In the genomic region with DNA sequence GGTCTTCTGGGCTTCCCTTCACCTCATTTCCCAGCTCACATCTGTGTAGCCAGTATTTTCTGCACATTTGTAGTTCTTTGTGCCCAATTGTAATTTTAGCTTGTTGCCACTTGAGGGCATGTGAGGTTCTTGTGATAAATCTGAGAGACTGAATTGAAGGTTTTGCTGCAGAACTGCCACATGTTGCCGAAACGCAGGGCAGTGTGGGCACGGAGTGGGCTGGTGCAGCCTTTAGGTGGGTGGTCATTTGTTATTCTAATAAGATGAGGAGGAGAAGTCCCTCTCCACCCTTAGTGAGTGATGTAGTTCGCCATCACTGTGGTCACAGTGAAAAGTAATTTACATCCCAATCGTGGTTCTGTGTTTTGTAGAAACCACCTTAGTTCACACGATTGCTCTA, we compare ENCODE assay signal across 8 cellular contexts. TPM values are rescaled to one million over a fixed set of nuclear protein-coding genes. Genes with fewer than 3 reads are reported as not detected.
DNase-seq lines count a peak whose midpoint lies in the region; ATAC-seq, FAIRE-seq and TF ChIP-seq lines count a peak whose summit lies in the region.

No MANE protein-coding gene starts in this region.

- peaks cover 19% of the 10 kb centered on the region for H3K4me1 Mint-ChIP-seq in MCF 10A (ENCODE audit: insufficient read depth, unreplicated experiment)
- peaks cover 7 to 9% of the 10 kb centered on the region in 2 donors for H3K4me1 Mint-ChIP-seq in stimulated activated naive B cell treated with anti-CD40 and anti-IgM and Interleukin-4, amounts not matched to agents 10 μg/mL and 1 μg/mL and 100 μg/mL, for 72 hours

- CTCF ChIA-PET in A673 (lab: Charles Lee) (interaction anchor here (0.5 to 0.7 kb wide), 2 partner anchors 319 to 692 kb away, joined by 3 to 6 read pairs; no protein-coding TSS in a partner anchor), MCF 10A (lab: Yijun Ruan, JAX) (interaction anchor here (0.6 to 6.5 kb wide), 26 partner anchors 8 to 1308 kb away, joined by 3 to 47 read pairs (median 5); no protein-coding TSS in a partner anchor)

- peaks cover 12% of the 10 kb centered on the region for H3K36me3 ChIP-seq in A673 (ENCODE audit: insufficient read depth, low read length, poor library complexity, severe bottlenecking)
- peaks cover 24 to 29% of the 10 kb centered on the region in 2 experiments for H3K36me3 ChIP-seq in keratinocyte (ENCODE audit: control insufficient read depth in 2 of 2, extremely low read depth in 1 of 2, insufficient read depth in 2 of 2, low read length in 2 of 2)

- TF ChIP-seq CTCF in A673 (conservative IDR thresholded peaks at IDR 0.05; ENCODE audit: low read depth, low read length) (peak; percentile 69), GM12874 (IDR thresholded peaks at IDR 0.05; ENCODE audit: insufficient read depth, low read depth, low read length) (peak; percentile 58), HFF-Myc (IDR thresholded peaks at IDR 0.05; ENCODE audit: low read depth, low read length, missing control alignments) (peak; percentile 65), MCF 10A (IDR thresholded peaks at IDR 0.05; ENCODE audit: unreplicated experiment) (peak; percentile 60), keratinocyte (optimal IDR thresholded peaks at IDR 0.05 in 1 of 3, IDR thresholded peaks at IDR 0.05 in 1 of 3, conservative IDR thresholded peaks at IDR 0.05 in 1 of 3; ENCODE audit: extremely low read depth in 1 of 3, insufficient read depth in 2 of 3, low read length in 3 of 3) (peak; percentile 51 to 83 (median 57))

- H3K4me1 ChIP-seq in A673 (ENCODE audit: insufficient read depth, low read length, poor library complexity, severe bottlenecking), result no peaks in the 10 kb centered on the region
- H3K4me1 ChIP-seq in keratinocyte (ENCODE audit: control insufficient read depth, extremely low read depth, insufficient read depth, low read length), result peaks cover 28% of the 10 kb centered on the region

- dilution Hi-C loops in keratinocyte (cut with MboI; ENCODE audit: extremely low pct_ligation_motif_present, low sequenced_read_pairs), result no loop called here

- peaks cover 72% of the 10 kb centered on the region for H3K36me3 Mint-ChIP-seq in MCF 10A (ENCODE audit: insufficient read depth, unreplicated experiment)
- peaks cover 44 to 58% of the 10 kb centered on the region in 2 donors for H3K36me3 Mint-ChIP-seq in stimulated activated naive B cell treated with anti-CD40 and anti-IgM and Interleukin-4, amounts not matched to agents 10 μg/mL and 1 μg/mL and 100 μg/mL, for 72 hours

- POLR2A ChIA-PET in A673 (lab: Charles Lee; ENCODE audit: low non-redundant PET), result no interaction called here
- POLR2A ChIA-PET in MCF 10A (lab: Yijun Ruan, JAX), result interaction anchor here (0.8 to 2.8 kb wide), 10 partner anchors 10 to 323 kb away, joined by 3 to 20 read pairs (median 5); no protein-coding TSS in a partner anchor

- no peaks in the 10 kb centered on the region for H3K27me3 ChIP-seq in A673 (replicated peaks; ENCODE audit: insufficient read depth, low read depth, low read length, poor library complexity)
- no peaks in the 10 kb centered on the region for H3K27me3 ChIP-seq in keratinocyte (ENCODE audit: control insufficient read depth, extremely low read depth, insufficient read depth, low read length)

- no peak overlapping the region for H2AFZ ChIP-seq in keratinocyte (ENCODE audit: control insufficient read depth, low read length)

- no peaks in the 10 kb centered on the region for H3K9me3 Mint-ChIP-seq in MCF 10A (ENCODE audit: unreplicated experiment)
- peaks cover 0 to 2% of the 10 kb centered on the region in 2 donors for H3K9me3 Mint-ChIP-seq in stimulated activated naive B cell treated with anti-CD40 and anti-IgM and Interleukin-4, amounts not matched to agents 10 μg/mL and 1 μg/mL and 100 μg/mL, for 72 hours

- intact Hi-C loops in A673 (cut with micrococcal nuclease; ENCODE audit: unreplicated experiment) (loop anchor here (2.0 kb wide), 1 partner anchor 317 kb away; no protein-coding TSS in a partner anchor), MCF 10A (cut with micrococcal nuclease) (loop anchor here (1.0 to 5.0 kb wide), 4 partner anchors 41 to 329 kb away; no protein-coding TSS in a partner anchor)

- H3K9me3 ChIP-seq in A673 (ENCODE audit: low read depth, low read length, poor library complexity, severe bottlenecking), result no peaks in the 10 kb centered on the region
- peaks cover 2% of the 10 kb centered on the region for H3K9me3 ChIP-seq in keratinocyte (ENCODE audit: control insufficient read depth, low read depth, low read length)

- H3K9me1 ChIP-seq in keratinocyte (ENCODE audit: control insufficient read depth, extremely low read depth, insufficient read depth, low read length), result no peaks in the 10 kb centered on the region

- no peak overlapping the region for H3K27ac ChIP-seq in A673 (ENCODE audit: low read depth, low read length, poor library complexity, severe bottlenecking)
- H3K27ac ChIP-seq in keratinocyte (ENCODE audit: control insufficient read depth, insufficient read depth, low read length), result peak overlapping the region; percentile 10

- ATAC-seq in SK-N-SH treated with all-trans-retinoic acid at 6 μM for 48 hours, result peak; percentile 91
- peak; percentile 99 to 100 for ATAC-seq in stimulated activated naive B cell treated with anti-CD40 and anti-IgM and Interleukin-4, amounts not matched to agents 10 μg/mL and 1 μg/mL and 100 μg/mL, for 72 hours (replicated peaks)

- peak overlapping the region; percentile 28 for H3K4me2 ChIP-seq in keratinocyte (ENCODE audit: control insufficient read depth, extremely low read depth, insufficient read depth, low read depth, low read length)

- no peaks in the 10 kb centered on the region for H3K27me3 Mint-ChIP-seq in MCF 10A (ENCODE audit: insufficient read depth, unreplicated experiment)
- no peaks in the 10 kb centered on the region for H3K27me3 Mint-ChIP-seq in stimulated activated naive B cell treated with anti-CD40 and anti-IgM and Interleukin-4, amounts not matched to agents 10 μg/mL and 1 μg/mL and 100 μg/mL, for 72 hours

- H3K4me3 Mint-ChIP-seq in MCF 10A (ENCODE audit: unreplicated experiment), result no peak overlapping the region
- peak overlapping the region; percentile 33 to 37 for H3K4me3 Mint-ChIP-seq in stimulated activated naive B cell treated with anti-CD40 and anti-IgM and Interleukin-4, amounts not matched to agents 10 μg/mL and 1 μg/mL and 100 μg/mL, for 72 hours

- no peaks in the 10 kb centered on the region for H4K20me1 ChIP-seq in keratinocyte (ENCODE audit: control insufficient read depth, extremely low read depth, insufficient read depth, low read length)

- FAIRE-seq in keratinocyte (lab: Jason Lieb, UNC), result peak; percentile 36

- no peak overlapping the region for H3K4me3 ChIP-seq in A673 (ENCODE audit: low read depth, low read length, poor library complexity, severe bottlenecking)
- H3K4me3 ChIP-seq in HFF-Myc (replicated peaks; ENCODE audit: low read depth, low read length), result no peak overlapping the region
- no peak overlapping the region for H3K4me3 ChIP-seq in keratinocyte (ENCODE audit: control insufficient read depth in 2 of 3, extremely low read depth in 1 of 3, insufficient read depth in 2 of 3, low read depth in 1 of 3, low read length in 3 of 3)

- H3K27ac Mint-ChIP-seq in MCF 10A (ENCODE audit: low read depth, unreplicated experiment), result peak overlapping the region; percentile 14
- H3K27ac Mint-ChIP-seq in stimulated activated naive B cell treated with anti-CD40 and anti-IgM and Interleukin-4, amounts not matched to agents 10 μg/mL and 1 μg/mL and 100 μg/mL, for 72 hours, result peak overlapping the region; percentile 38

- BruUV-seq in A673 (replicated peaks; lab: Mats Ljungman, UMichigan) (no TSS peak), MCF 10A (replicated peaks; lab: Mats Ljungman, UMichigan) (no TSS peak)

- no peaks in the 10 kb centered on the region for H3K79me2 ChIP-seq in keratinocyte (ENCODE audit: control insufficient read depth, insufficient read depth, low read length)

- H3K9ac ChIP-seq in keratinocyte (ENCODE audit: control insufficient read depth, extremely low read depth, insufficient read depth, low read length), result no peak overlapping the region

- DNase-seq in A673 (ENCODE audit: low spot score) (peak; percentile 69), HFF-Myc (ENCODE audit: extremely low read depth, low read depth) (peak; percentile 56), M059J (ENCODE audit: low read depth) (peak; percentile 59), MCF 10A (ENCODE audit: unreplicated experiment) (peak; percentile 51), keratinocyte (ENCODE audit: low read depth, low spot score) (no peak)
- DNase-seq in stimulated activated naive B cell treated with anti-CD40 and anti-IgM and Interleukin-4, amounts not matched to agents 10 μg/mL and 1 μg/mL and 100 μg/mL, for 72 hours, result peak; percentile 66

TF ChIP-seq in SK-N-SH treated with all-trans-retinoic acid at 6 μM for 48 hours, 23 proteins besides CTCF, POLR2A, EP300 and RAD21 (continues in another document):
- TF ChIP-seq ARNTL (CRISPR knock-in tag; IDR thresholded peaks at IDR 0.05; ENCODE audit: borderline replicate concordance, low read depth) (no peak), TCF4 (CRISPR knock-in tag; IDR thresholded peaks at IDR 0.05; ENCODE audit: borderline replicate concordance) (no peak), ZFP30 (CRISPR knock-in tag; IDR thresholded peaks at IDR 0.05) (no peak), POU6F1 (CRISPR knock-in tag; IDR thresholded peaks at IDR 0.05; ENCODE audit: borderline replicate concordance, low read depth) (no peak), TOX (CRISPR knock-in tag; IDR thresholded peaks at IDR 0.05; ENCODE audit: borderline replicate concordance) (no peak)

RNA-seq across cellular contexts. Expression of gene OTULIN, which starts 21.2 kb away (rescaled TPM):
- 20.0 and 23.5 TPM in 2 replicates for total RNA-seq in A673 (2021)
- total RNA-seq in M059J (2014; rRNA removed; shearing (Covaris generic)), result 29.3 and 58.9 TPM in 2 replicates
- 27.0 and 34.6 TPM in 2 replicates for total RNA-seq in MCF 10A (2022)
- 14.7 to 18.4 TPM (median 18.3 TPM) in 3 replicates for polyA plus RNA-seq in keratinocyte
- 74.9 TPM for polyA plus RNA-seq in keratinocyte (2011; ENCODE audit: low read depth)
- polyA plus RNA-seq in keratinocyte (2011; cell fraction: cytosol; rRNA removed), result 12.3 and 13.3 TPM in 2 replicates
- polyA plus RNA-seq in keratinocyte (2011; cell fraction: nucleus; rRNA removed), result 18.5 and 18.9 TPM in 2 replicates
- polyA plus RNA-seq in keratinocyte (2012; ENCODE audit: low replicate concordance), result 14.5 and 15.8 TPM in 2 replicates
- 9.5 to 33.1 TPM (median 29.2 TPM) in 3 replicates for polyA minus RNA-seq in keratinocyte
- 28.0 TPM for polyA minus RNA-seq in keratinocyte (2011; cell fraction: cytosol; rRNA and poly(A)+ RNA removed)
- 14.6 and 28.2 TPM in 2 replicates for polyA minus RNA-seq in keratinocyte (2011; cell fraction: nucleus; rRNA and poly(A)+ RNA removed)
